In the genomic region with DNA sequence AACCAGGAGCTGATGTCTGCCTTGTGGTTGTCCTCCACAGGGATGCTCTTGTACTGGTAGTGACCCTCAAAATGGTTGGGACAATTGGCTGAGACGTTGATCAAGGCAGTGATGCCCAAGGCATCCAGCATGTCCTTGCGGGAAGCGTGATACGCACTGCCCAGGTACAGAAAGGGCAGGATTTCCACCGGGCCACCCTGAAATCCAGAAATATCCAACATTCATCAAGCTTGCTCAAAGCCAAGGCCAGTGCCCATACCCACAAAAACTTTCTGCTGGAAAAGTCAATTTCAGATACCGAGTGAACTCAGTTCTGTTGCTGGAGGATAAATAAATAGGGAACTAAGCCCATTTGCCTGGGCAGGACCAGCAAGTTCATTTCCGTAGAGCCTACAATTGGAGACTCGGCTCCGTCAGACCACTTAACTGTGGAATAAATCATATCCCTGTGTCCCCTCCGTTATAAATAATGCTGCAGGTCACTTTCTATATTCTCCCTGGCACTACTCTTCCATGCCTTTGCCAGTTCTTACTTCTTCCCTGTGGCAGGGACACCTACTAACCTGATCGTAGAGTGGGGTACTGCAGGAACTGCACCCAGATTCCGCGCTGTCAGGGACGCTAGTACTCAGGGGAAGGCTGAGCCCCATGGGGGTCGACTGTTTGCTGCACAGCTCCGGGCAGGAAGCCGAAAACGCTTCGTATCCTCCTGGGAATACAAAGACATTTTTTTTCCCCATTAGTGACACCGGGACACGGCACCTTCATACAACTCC, we compare ENCODE assay signal across 8 cellular contexts. TPM values are rescaled to one million over a fixed set of nuclear protein-coding genes. Genes with fewer than 3 reads are reported as not detected.
DNase-seq lines count a peak whose midpoint lies in the region; ATAC-seq and TF ChIP-seq lines count a peak whose summit lies in the region.

No MANE protein-coding gene starts in this region.

- H3K4me1 ChIP-seq in A673 (ENCODE audit: insufficient read depth, low read length, poor library complexity, severe bottlenecking) (peaks cover 46% of the 10 kb centered on the region), heart right ventricle (peaks cover 7 to 86% (median 45%) of the 10 kb centered on the region in 9 donors), rectal smooth muscle tissue (ENCODE audit: control insufficient read depth, insufficient read depth, low read length) (peaks cover 44% of the 10 kb centered on the region)

- H3K27ac ChIP-seq in A673 (ENCODE audit: low read depth, low read length, poor library complexity, severe bottlenecking), result peak overlapping the region; percentile 99
- H3K27ac ChIP-seq in heart right ventricle, result peak overlapping the region; percentile 95 to 100 (median 100)
- peak overlapping the region; percentile 99 for H3K27ac ChIP-seq in rectal smooth muscle tissue (ENCODE audit: low read depth, low read length)

- intact Hi-C loops in A673 (cut with micrococcal nuclease; ENCODE audit: unreplicated experiment) (loop anchor here (5.0 kb wide), 1 partner anchor 163 kb away; no protein-coding TSS in a partner anchor), heart right ventricle (cut with DNase I) (loop anchor here (1.0 to 10.0 kb wide), 20 partner anchors 37 to 185 kb away; no protein-coding TSS in a partner anchor)

- peaks cover 20 to 23% of the 10 kb centered on the region in 2 donors for H3K36me3 Mint-ChIP-seq in activated naive CD4-positive, alpha-beta T cell treated with anti-CD3 and anti-CD28 coated beads, Interleukin-2, amount 50 U/mL, for 72 hours

- no peaks in the 10 kb centered on the region for H3K27me3 ChIP-seq in A673 (replicated peaks; ENCODE audit: insufficient read depth, low read depth, low read length, poor library complexity)
- H3K27me3 ChIP-seq in heart right ventricle, result no peaks in the 10 kb centered on the region
- H3K27me3 ChIP-seq in rectal smooth muscle tissue (ENCODE audit: control insufficient read depth, insufficient read depth, low read length), result no peaks in the 10 kb centered on the region

- DNase-seq in A673 (ENCODE audit: low spot score), result peak; percentile 38
- DNase-seq in HCEC 1CT, result peak; percentile 26
- no peak for DNase-seq in activated naive CD4-positive, alpha-beta T cell treated with anti-CD3 and anti-CD28 coated beads, Interleukin-2, amount 50 U/mL, for 72 hours (ENCODE audit: low spot score in 2 of 2)
- peak in 1 of 2 donors; percentile 49 for DNase-seq in heart right ventricle
- no peak for DNase-seq in hippocampal formation (lab: John Stamatoyannopoulos, UW)
- no peak for DNase-seq in OCI-M1 (lab: John Stamatoyannopoulos, UW)

- peak overlapping the region; percentile 94 for H3K9ac ChIP-seq in rectal smooth muscle tissue (ENCODE audit: low read length)

- POLR2A ChIA-PET in A673 (lab: Charles Lee; ENCODE audit: low non-redundant PET), result no interaction called here

- WGBS in heart right ventricle, 2 donors, result 4 to 5% methylated on average over 21 of the region's 21 CpGs

- CTCF ChIA-PET in A673 (lab: Charles Lee), result interaction anchor here (0.6 kb wide), 1 partner anchor 53 kb away, joined by 3 read pairs; no protein-coding TSS in a partner anchor

- H3K27ac Mint-ChIP-seq in activated naive CD4-positive, alpha-beta T cell treated with anti-CD3 and anti-CD28 coated beads, Interleukin-2, amount 50 U/mL, for 72 hours, result peak overlapping the region; percentile 88 to 97

- no peaks in the 10 kb centered on the region for H3K9me3 Mint-ChIP-seq in activated naive CD4-positive, alpha-beta T cell treated with anti-CD3 and anti-CD28 coated beads, Interleukin-2, amount 50 U/mL, for 72 hours

- ATAC-seq in activated naive CD4-positive, alpha-beta T cell treated with anti-CD3 and anti-CD28 coated beads, Interleukin-2, amount 50 U/mL, for 72 hours, result no peak
- ATAC-seq in heart right ventricle (no peak), GM21786 (IDR thresholded peaks at IDR 0.05; ENCODE audit: unreplicated experiment) (no peak)

- TF ChIP-seq CTCF in A673 (conservative IDR thresholded peaks at IDR 0.05; ENCODE audit: low read depth, low read length), result no peak
- no peak for TF ChIP-seq CTCF in heart right ventricle (IDR thresholded peaks at IDR 0.05)

- peaks cover 16% of the 10 kb centered on the region for H3K36me3 ChIP-seq in A673 (ENCODE audit: insufficient read depth, low read length, poor library complexity, severe bottlenecking)
- peaks cover 6 to 36% (median 27%) of the 10 kb centered on the region in 9 donors for H3K36me3 ChIP-seq in heart right ventricle
- peaks cover 24% of the 10 kb centered on the region for H3K36me3 ChIP-seq in rectal smooth muscle tissue (ENCODE audit: control insufficient read depth, insufficient read depth, low read length)

- H3K4me3 ChIP-seq in A673 (ENCODE audit: low read depth, low read length, poor library complexity, severe bottlenecking), result peak overlapping the region; percentile 91
- H3K4me3 ChIP-seq in heart right ventricle, result peak overlapping the region; percentile 62 to 99 (median 92)
- peak overlapping the region; percentile 84 for H3K4me3 ChIP-seq in rectal smooth muscle tissue (ENCODE audit: low read length)

- BruUV-seq in A673 (replicated peaks; lab: Mats Ljungman, UMichigan), result TSS peak; percentile 40

- H3K9me3 ChIP-seq in A673 (ENCODE audit: low read depth, low read length, poor library complexity, severe bottlenecking), result no peaks in the 10 kb centered on the region
- H3K9me3 ChIP-seq in heart right ventricle, result no peaks in the 10 kb centered on the region

RNA-seq across cellular contexts. Expression of gene DUSP1, which starts 1.2 kb away (rescaled TPM):
- total RNA-seq in A673 (2021), result 11.3 and 13.1 TPM in 2 replicates
- total RNA-seq in activated naive CD4-positive, alpha-beta T cell treated with anti-CD3 and anti-CD28 coated beads, Interleukin-2, amount 50 U/mL, for 72 hours, result 10 to 100 TPM; 12.0 to 17.6 TPM
- 100 to 1,000 TPM in 7 of 10 donors, 10 to 100 TPM in 3; 55.7 to 215 (median 143) TPM for total RNA-seq in heart right ventricle
- 10 to 100 TPM; 33.3 to 98.6 TPM for polyA plus RNA-seq in heart right ventricle

Comparison
In these comparisons a context has a peak if more than half of its experiments do, and no peak if none do; other contexts are left out.
1. DNase-seq: peak in A673 (single experiment) and HCEC 1CT (single experiment); none in activated naive CD4-positive, alpha-beta T cell treated with anti-CD3 and anti-CD28 coated beads, Interleukin-2, amount 50 U/mL, for 72 hours (0 of 2), hippocampal formation (0 of 2) and OCI-M1 (single experiment).
2. Peak in every context shown above with its lines, with median percentiles within 50 percentile points of each other: H3K27ac ChIP-seq and H3K4me3 ChIP-seq.